In genomic region chr2:60641866-60642788, GRCh38 we compare ENCODE assay signal across 8 cellular contexts.
DNase-seq lines count a peak whose midpoint lies in the region; ATAC-seq and TF ChIP-seq lines count a peak whose summit lies in the region.

No MANE protein-coding gene starts in this region.

- no peak overlapping the region for H3K4me3 ChIP-seq in astrocyte of the spinal cord (ENCODE audit: low read depth, low read length)

- peak; percentile 73 for TF ChIP-seq CTCF in astrocyte of the spinal cord (IDR thresholded peaks at IDR 0.05; ENCODE audit: low read depth, low read length)

- intact Hi-C loops in Right ventricle myocardium superior (cut with DNase I) = no loop called here
- intact Hi-C loops in cardiac septum (cut with DNase I) = no loop called here

- DNase-seq in Right ventricle myocardium superior (no peak), cardiac septum (ENCODE audit: low spot score) (no peak), NCI-H82 treated with DMSO at 0.1 percent for 48 hours (lab: John Stamatoyannopoulos, UW; ENCODE audit: unreplicated experiment) (peak; percentile 12), astrocyte of the spinal cord (ENCODE audit: low read depth, low spot score) (peak; percentile 51), inferior parietal cortex (ENCODE audit: extremely low spot score) (peak; percentile 45), NCI-H2107 treated with DMSO at 0.1 percent for 48 hours (lab: John Stamatoyannopoulos, UW; ENCODE audit: unreplicated experiment) (no peak)
- no peak for DNase-seq in stimulated activated effector memory CD8-positive, alpha-beta T cell treated with anti-CD3 and anti-CD28 coated beads, Interleukin-12 subunit alpha, Interleukin-12 subunit beta, amount 100 ng/mL, for 72 hours (ENCODE audit: low spot score in 2 of 2)

- peak; percentile 40 for ATAC-seq in Right ventricle myocardium superior (ENCODE audit: poor library complexity)
- peak; percentile 57 for ATAC-seq in HG02938 (IDR thresholded peaks at IDR 0.05; ENCODE audit: unreplicated experiment)
- peak; percentile 48 for ATAC-seq in stimulated activated effector memory CD8-positive, alpha-beta T cell treated with anti-CD3 and anti-CD28 coated beads, Interleukin-12 subunit alpha, Interleukin-12 subunit beta, amount 100 ng/mL, for 72 hours

- H3K4me3 Mint-ChIP-seq in stimulated activated effector memory CD8-positive, alpha-beta T cell treated with anti-CD3 and anti-CD28 coated beads, Interleukin-12 subunit alpha, Interleukin-12 subunit beta, amount 100 ng/mL, for 72 hours = no peak overlapping the region

- H3K9me3 Mint-ChIP-seq in stimulated activated effector memory CD8-positive, alpha-beta T cell treated with anti-CD3 and anti-CD28 coated beads, Interleukin-12 subunit alpha, Interleukin-12 subunit beta, amount 100 ng/mL, for 72 hours = no peaks in the 10 kb centered on the region

- no peaks in the 10 kb centered on the region for H3K36me3 Mint-ChIP-seq in stimulated activated effector memory CD8-positive, alpha-beta T cell treated with anti-CD3 and anti-CD28 coated beads, Interleukin-12 subunit alpha, Interleukin-12 subunit beta, amount 100 ng/mL, for 72 hours

- peaks cover 6% of the 10 kb centered on the region for H3K4me1 Mint-ChIP-seq in stimulated activated effector memory CD8-positive, alpha-beta T cell treated with anti-CD3 and anti-CD28 coated beads, Interleukin-12 subunit alpha, Interleukin-12 subunit beta, amount 100 ng/mL, for 72 hours

- no peak overlapping the region for H3K27ac Mint-ChIP-seq in stimulated activated effector memory CD8-positive, alpha-beta T cell treated with anti-CD3 and anti-CD28 coated beads, Interleukin-12 subunit alpha, Interleukin-12 subunit beta, amount 100 ng/mL, for 72 hours

- in situ Hi-C loops in astrocyte of the spinal cord (cut with HindIII; ENCODE audit: low sequenced_read_pairs) = no loop called here

Comparison
In these comparisons a context has a peak if more than half of its experiments do, and no peak if none do; other contexts are left out.
1. DNase-seq: peak in NCI-H82 treated with DMSO at 0.1 percent for 48 hours (single experiment), astrocyte of the spinal cord (single experiment) and inferior parietal cortex (single experiment); none in Right ventricle myocardium superior (single experiment), cardiac septum (single experiment), stimulated activated effector memory CD8-positive, alpha-beta T cell treated with anti-CD3 and anti-CD28 coated beads, Interleukin-12 subunit alpha, Interleukin-12 subunit beta, amount 100 ng/mL, for 72 hours (0 of 2) and NCI-H2107 treated with DMSO at 0.1 percent for 48 hours (single experiment).
2. Peak in every context shown above with its lines, with median percentiles within 50 percentile points of each other: ATAC-seq.